8 cellular contexts compared by ENCODE assay signal in genomic region chr17:41813699-41814124, GRCh38. TPM values are rescaled to one million over a fixed set of nuclear protein-coding genes. Genes with fewer than 3 reads are reported as not detected.
DNase-seq lines count a peak whose midpoint lies in the region; ATAC-seq and TF ChIP-seq lines count a peak whose summit lies in the region.

No MANE protein-coding gene starts in this region.

- peaks cover 20% of the 10 kb centered on the region for H3K4me1 ChIP-seq in CD4-positive, alpha-beta memory T cell (ENCODE audit: insufficient read depth, low read length)
- H3K4me1 ChIP-seq in Panc1 (ENCODE audit: control insufficient read depth, insufficient read depth, low read length) (peaks cover 25% of the 10 kb centered on the region), fibroblast of lung (ENCODE audit: control insufficient read depth, extremely low read depth, insufficient read depth, low read length) (peaks cover 14% of the 10 kb centered on the region), ovary (ENCODE audit: insufficient read depth) (peaks cover 8% of the 10 kb centered on the region), esophagus squamous epithelium (peaks cover 22 to 53% (median 33%) of the 10 kb centered on the region in 3 donors)

- CTCF ChIA-PET in CD4-positive, alpha-beta memory T cell (lab: Charles Lee; ENCODE audit: partially characterized antibody), result no interaction called here
- CTCF ChIA-PET in Panc1 (lab: Charles Lee), result no interaction called here
- CTCF ChIA-PET in activated CD8-positive, alpha-beta memory T cell treated with anti-CD3 and anti-CD28 coated beads, Interleukin-2, amount 10 ng/mL, durations not matched to agents 7 days and 5 days (lab: Charles Lee), result interaction anchor here (1.7 kb wide), 1 partner anchor 12 kb away, joined by 6 read pairs; no protein-coding TSS in a partner anchor

- BruUV-seq in Panc1 (replicated peaks; lab: Mats Ljungman, UMichigan), result TSS peak; percentile 87

- H2AFZ ChIP-seq in fibroblast of lung (ENCODE audit: low read length), result no peak overlapping the region

- no peaks in the 10 kb centered on the region for H3K27me3 Mint-ChIP-seq in CD4-positive, alpha-beta memory T cell
- H3K27me3 Mint-ChIP-seq in activated CD8-positive, alpha-beta memory T cell treated with anti-CD3 and anti-CD28 coated beads, Interleukin-2, amount 10 ng/mL, durations not matched to agents 7 days and 5 days, result peaks cover 18% of the 10 kb centered on the region

- TF ChIP-seq POLR2A in ovary (IDR thresholded peaks at IDR 0.05) (no peak), esophagus squamous epithelium (IDR thresholded peaks at IDR 0.05) (no peak)

- peaks cover 14 to 28% (median 19%) of the 10 kb centered on the region in 4 donors for H3K4me1 Mint-ChIP-seq in CD4-positive, alpha-beta memory T cell
- H3K4me1 Mint-ChIP-seq in activated CD8-positive, alpha-beta memory T cell treated with anti-CD3 and anti-CD28 coated beads, Interleukin-2, amount 10 ng/mL, durations not matched to agents 7 days and 5 days, result peaks cover 18% of the 10 kb centered on the region

- TF ChIP-seq CTCF in Panc1 (IDR thresholded peaks at IDR 0.05), result no peak
- no peak for TF ChIP-seq CTCF in fibroblast of lung (conservative IDR thresholded peaks at IDR 0.05 in 1 of 2, IDR thresholded peaks at IDR 0.05 in 1 of 2; ENCODE audit: low read depth in 1 of 2, low read length in 2 of 2)
- TF ChIP-seq CTCF in ovary (IDR thresholded peaks at IDR 0.05), result no peak
- TF ChIP-seq CTCF in esophagus squamous epithelium (IDR thresholded peaks at IDR 0.05), result no peak

- intact Hi-C loops in CD4-positive, alpha-beta memory T cell (cut with micrococcal nuclease), result loop anchor here (5.0 kb wide), 1 partner anchor 119 kb away; the partner anchor contains the start of gene ODAD4
- intact Hi-C loops in Panc1 (cut with micrococcal nuclease; ENCODE audit: unreplicated experiment), result no loop called here
- intact Hi-C loops in ovary (cut with DNase I), result no loop called here
- intact Hi-C loops in esophagus squamous epithelium (cut with DNase I), result no loop called here

- H3K36me3 Mint-ChIP-seq in CD4-positive, alpha-beta memory T cell, result peaks cover 0 to 5% of the 10 kb centered on the region in 2 donors
- H3K36me3 Mint-ChIP-seq in activated CD8-positive, alpha-beta memory T cell treated with anti-CD3 and anti-CD28 coated beads, Interleukin-2, amount 10 ng/mL, durations not matched to agents 7 days and 5 days, result no peaks in the 10 kb centered on the region

- H3K4me3 Mint-ChIP-seq in CD4-positive, alpha-beta memory T cell, result peak overlapping the region in 5 of 8 donors; percentile 47 to 84 (median 66)
- H3K4me3 Mint-ChIP-seq in activated CD8-positive, alpha-beta memory T cell treated with anti-CD3 and anti-CD28 coated beads, Interleukin-2, amount 10 ng/mL, durations not matched to agents 7 days and 5 days, result no peak overlapping the region

- DNase-seq in CD4-positive, alpha-beta memory T cell, result no peak
- DNase-seq in Panc1 (ENCODE audit: low read depth, low spot score) (no peak), fibroblast of lung (ENCODE audit: low read depth in 2 of 2) (no peak), ovary (no peak), NCI-H69 (lab: John Stamatoyannopoulos, UW) (no peak), GDM1 (lab: John Stamatoyannopoulos, UW) (no peak), esophagus squamous epithelium (lab: John Stamatoyannopoulos, UW) (no peak)
- DNase-seq in activated CD8-positive, alpha-beta memory T cell treated with anti-CD3 and anti-CD28 coated beads, Interleukin-2, amount 10 ng/mL, durations not matched to agents 7 days and 5 days, result no peak

- peak overlapping the region; percentile 91 for H3K4me2 ChIP-seq in fibroblast of lung (ENCODE audit: extremely low read depth, insufficient read depth, low read length)

- no peak for TF ChIP-seq EP300 in ovary (IDR thresholded peaks at IDR 0.05)

- H3K9me3 Mint-ChIP-seq in CD4-positive, alpha-beta memory T cell, result no peaks in the 10 kb centered on the region
- H3K9me3 Mint-ChIP-seq in activated CD8-positive, alpha-beta memory T cell treated with anti-CD3 and anti-CD28 coated beads, Interleukin-2, amount 10 ng/mL, durations not matched to agents 7 days and 5 days (ENCODE audit: low read depth), result no peaks in the 10 kb centered on the region

- 36 to 48% (median 45%) methylated on average over 9 of the region's 9 CpGs for WGBS in ovary, 3 donors
- WGBS in esophagus squamous epithelium, 2 donors, result 69 to 72% methylated on average over 6 to 8 of the region's 9 CpGs

- no peak overlapping the region for H3K4me3 ChIP-seq in CD4-positive, alpha-beta memory T cell (ENCODE audit: low read length in 2 of 2)
- H3K4me3 ChIP-seq in Panc1 (ENCODE audit: low read depth in 2 of 2, low read length in 2 of 2) (peak overlapping the region; percentile 74 to 80), fibroblast of lung (replicated peaks in 1 of 4; ENCODE audit: control extremely low read depth in 1 of 4, insufficient read depth in 1 of 4, low read depth in 3 of 4, low read length in 4 of 4) (peak overlapping the region; percentile 89 to 99 (median 94)), ovary (peak overlapping the region; percentile 86), esophagus squamous epithelium (peak overlapping the region in 2 of 4 donors; percentile 72 to 85)

- no peaks in the 10 kb centered on the region for H3K9me3 ChIP-seq in CD4-positive, alpha-beta memory T cell (ENCODE audit: control insufficient read depth in 1 of 2, low read length in 2 of 2)
- H3K9me3 ChIP-seq in Panc1 (ENCODE audit: control insufficient read depth, insufficient read depth, low read depth, low read length), result no peaks in the 10 kb centered on the region
- no peaks in the 10 kb centered on the region for H3K9me3 ChIP-seq in fibroblast of lung (ENCODE audit: control insufficient read depth, insufficient read depth, low read depth, low read length)
- H3K9me3 ChIP-seq in ovary, result no peaks in the 10 kb centered on the region
- H3K9me3 ChIP-seq in esophagus squamous epithelium, result no peaks in the 10 kb centered on the region

- no peaks in the 10 kb centered on the region for H4K20me1 ChIP-seq in fibroblast of lung (ENCODE audit: control insufficient read depth, extremely low read depth, insufficient read depth, low read length)

- no peaks in the 10 kb centered on the region for H3K36me3 ChIP-seq in CD4-positive, alpha-beta memory T cell (ENCODE audit: insufficient read depth, low read length)
- H3K36me3 ChIP-seq in Panc1 (ENCODE audit: control insufficient read depth, insufficient read depth, low read length) (peaks cover 2% of the 10 kb centered on the region), fibroblast of lung (ENCODE audit: control insufficient read depth, insufficient read depth, low read length) (peaks cover 14% of the 10 kb centered on the region), ovary (no peaks in the 10 kb centered on the region), esophagus squamous epithelium (no peaks in the 10 kb centered on the region)

- H3K27ac Mint-ChIP-seq in CD4-positive, alpha-beta memory T cell, result peak overlapping the region in 1 of 7 donors; percentile 79
- H3K27ac Mint-ChIP-seq in activated CD8-positive, alpha-beta memory T cell treated with anti-CD3 and anti-CD28 coated beads, Interleukin-2, amount 10 ng/mL, durations not matched to agents 7 days and 5 days, result no peak overlapping the region

- H3K79me2 ChIP-seq in fibroblast of lung (ENCODE audit: control insufficient read depth, insufficient read depth, low read length), result peaks cover 47% of the 10 kb centered on the region

- no peak for ATAC-seq in Panc1
- no peak for ATAC-seq in activated CD8-positive, alpha-beta memory T cell treated with anti-CD3 and anti-CD28 coated beads, Interleukin-2, amount 10 ng/mL, durations not matched to agents 7 days and 5 days

- in situ Hi-C loops in Panc1 (cut with HindIII; ENCODE audit: low pct_unique_long_range_greater_than_20kb, low sequenced_read_pairs), result no loop called here

- POLR2A ChIA-PET in CD4-positive, alpha-beta memory T cell (lab: Charles Lee; ENCODE audit: partially characterized antibody), result interaction anchor here (3.8 kb wide), 1 partner anchor 50 kb away, joined by 25 read pairs; the partner anchor contains the start of gene KLHL11
- POLR2A ChIA-PET in Panc1 (lab: Charles Lee), result no interaction called here

- H3K27ac ChIP-seq in CD4-positive, alpha-beta memory T cell (ENCODE audit: low read depth, low read length), result no peak overlapping the region
- peak overlapping the region; percentile 99 for H3K27ac ChIP-seq in Panc1 (ENCODE audit: low read length)
- peak overlapping the region; percentile 77 for H3K27ac ChIP-seq in fibroblast of lung (ENCODE audit: insufficient read depth, low read length)
- peak overlapping the region; percentile 37 to 46 for H3K27ac ChIP-seq in ovary
- peak overlapping the region in 2 of 4 donors; percentile 73 to 78 for H3K27ac ChIP-seq in esophagus squamous epithelium

- H3K9ac ChIP-seq in fibroblast of lung (ENCODE audit: insufficient read depth, low read length), result peak overlapping the region; percentile 71

- H3K27me3 ChIP-seq in CD4-positive, alpha-beta memory T cell (ENCODE audit: insufficient read depth, low read length), result no peaks in the 10 kb centered on the region
- H3K27me3 ChIP-seq in Panc1 (ENCODE audit: control insufficient read depth, insufficient read depth, low read length) (no peaks in the 10 kb centered on the region), fibroblast of lung (ENCODE audit: control insufficient read depth, insufficient read depth, low read length) (no peaks in the 10 kb centered on the region), ovary (no peaks in the 10 kb centered on the region), esophagus squamous epithelium (peaks cover 0 to 25% (median 0%) of the 10 kb centered on the region in 4 donors)

RNA-seq across cellular contexts. Expression of gene FKBP10, which starts 0.9 kb away (rescaled TPM):
- total RNA-seq in CD4-positive, alpha-beta memory T cell, result not detected
- polyA plus RNA-seq in CD4-positive, alpha-beta memory T cell, result not detected
- total RNA-seq in Panc1 (2021; ENCODE audit: unreplicated experiment) (190 TPM), fibroblast of lung (182 and 211 TPM in 2 replicates), ovary (100 to 1,000 TPM in 2 of 7 donors, 10 to 100 TPM in 5; 37.1 to 106 (median 82.5) TPM), esophagus squamous epithelium (10 to 100 TPM in 2 of 4 donors, 1 to 10 TPM in 1, under 1 TPM in 1; 0.19 to 21.4 (median 8.4) TPM)
- 299 TPM for polyA plus RNA-seq in Panc1 (2012; ENCODE audit: insufficient read length)
- polyA plus RNA-seq in fibroblast of lung (242 and 262 TPM in 2 replicates), ovary (10 to 100 TPM; 76.2 to 80.0 TPM)
- 225 and 257 TPM in 2 replicates for polyA plus RNA-seq in fibroblast of lung (2012)
- polyA minus RNA-seq in fibroblast of lung (ENCODE audit: low replicate concordance), result 224 and 295 TPM in 2 replicates
- 1 to 10 TPM; 1.3 TPM for total RNA-seq in activated CD8-positive, alpha-beta memory T cell treated with anti-CD3 and anti-CD28 coated beads, Interleukin-2, amount 10 ng/mL, durations not matched to agents 7 days and 5 days

RNA-seq across cellular contexts. Expression of gene P3H4, which starts 2.0 kb away (rescaled TPM):
- total RNA-seq in CD4-positive, alpha-beta memory T cell, result 1 to 10 TPM; 5.9 to 6.8 TPM
- 1 to 10 TPM; 1.4 to 4.2 TPM for polyA plus RNA-seq in CD4-positive, alpha-beta memory T cell
- total RNA-seq in Panc1 (2021; ENCODE audit: unreplicated experiment) (58.9 TPM), fibroblast of lung (36.8 and 42.1 TPM in 2 replicates), ovary (10 to 100 TPM; 13.2 to 22.1 (median 16.3) TPM), esophagus squamous epithelium (1 to 10 TPM; 2.4 to 7.1 (median 3.7) TPM)
- polyA plus RNA-seq in Panc1 (2012; ENCODE audit: insufficient read length), result 110 TPM
- polyA plus RNA-seq in fibroblast of lung (29.1 and 37.0 TPM in 2 replicates), ovary (10 to 100 TPM in 1 of 2 donors, 1 to 10 TPM in 1; 7.7 to 10.6 TPM)
- polyA plus RNA-seq in fibroblast of lung (2012), result 30.8 and 43.3 TPM in 2 replicates
- 23.6 and 31.5 TPM in 2 replicates for polyA minus RNA-seq in fibroblast of lung (ENCODE audit: low replicate concordance)
- total RNA-seq in activated CD8-positive, alpha-beta memory T cell treated with anti-CD3 and anti-CD28 coated beads, Interleukin-2, amount 10 ng/mL, durations not matched to agents 7 days and 5 days, result 1 to 10 TPM; 2.1 to 3.0 TPM

RNA-seq across cellular contexts. Expression of gene NT5C3B, which starts 22.3 kb away (rescaled TPM):
- 10 to 100 TPM; 20.9 to 22.3 TPM for total RNA-seq in CD4-positive, alpha-beta memory T cell
- polyA plus RNA-seq in CD4-positive, alpha-beta memory T cell, result 10 to 100 TPM; 41.5 to 42.1 TPM
- total RNA-seq in Panc1 (2021; ENCODE audit: unreplicated experiment) (118 TPM), fibroblast of lung (61.9 and 88.1 TPM in 2 replicates), ovary (10 to 100 TPM; 34.5 to 65.4 (median 48.8) TPM), esophagus squamous epithelium (10 to 100 TPM; 23.8 to 45.4 (median 30.5) TPM)
- polyA plus RNA-seq in Panc1 (2012; ENCODE audit: insufficient read length), result 135 TPM
- polyA plus RNA-seq in fibroblast of lung (83.5 and 101 TPM in 2 replicates), ovary (100 to 1,000 TPM in 1 of 2 donors, 10 to 100 TPM in 1; 71.0 to 106 TPM)
- 58.5 and 81.4 TPM in 2 replicates for polyA plus RNA-seq in fibroblast of lung (2012)
- 22.6 and 33.2 TPM in 2 replicates for polyA minus RNA-seq in fibroblast of lung (ENCODE audit: low replicate concordance)
- total RNA-seq in activated CD8-positive, alpha-beta memory T cell treated with anti-CD3 and anti-CD28 coated beads, Interleukin-2, amount 10 ng/mL, durations not matched to agents 7 days and 5 days, result 10 to 100 TPM; 28.2 to 35.0 TPM

RNA-seq across cellular contexts. Expression of gene KLHL10, which starts 23.9 kb away (rescaled TPM):
- total RNA-seq in CD4-positive, alpha-beta memory T cell, result not detected
- polyA plus RNA-seq in CD4-positive, alpha-beta memory T cell, result not detected
- total RNA-seq in Panc1 (2021; ENCODE audit: unreplicated experiment) (not detected), fibroblast of lung (0.26 and 0.33 TPM in 2 replicates), ovary (under 1 TPM; 0.13 to 0.60 (median 0.23) TPM), esophagus squamous epithelium (under 1 TPM in 1 of 4 donors, not detected in 3; 0.57 TPM)
- polyA plus RNA-seq in Panc1 (2012; ENCODE audit: insufficient read length), result not detected
- polyA plus RNA-seq in fibroblast of lung (0.20 and 0.33 TPM in 2 replicates), ovary (under 1 TPM; 0.21 to 0.57 TPM)
- polyA plus RNA-seq in fibroblast of lung (2012), result not detected in 2 replicates
- 0.67 TPM in 1 of 2 replicates, not detected in the other for polyA minus RNA-seq in fibroblast of lung (ENCODE audit: low replicate concordance)
- not detected for total RNA-seq in activated CD8-positive, alpha-beta memory T cell treated with anti-CD3 and anti-CD28 coated beads, Interleukin-2, amount 10 ng/mL, durations not matched to agents 7 days and 5 days

RNA-seq across cellular contexts. Expression of gene JUP, which starts 27.2 kb away (rescaled TPM):
- total RNA-seq in CD4-positive, alpha-beta memory T cell, result under 1 TPM in 1 of 2 experiments, not detected in 1; 0.15 TPM
- under 1 TPM in 1 of 2 donors, not detected in 1; 0.69 TPM for polyA plus RNA-seq in CD4-positive, alpha-beta memory T cell
- total RNA-seq in Panc1 (2021; ENCODE audit: unreplicated experiment) (352 TPM), fibroblast of lung (6.4 and 13.2 TPM in 2 replicates), ovary (100 to 1,000 TPM in 1 of 7 donors, 10 to 100 TPM in 6; 30.3 to 153 (median 52.6) TPM), esophagus squamous epithelium (1,000 to 10,000 TPM in 2 of 4 donors, 100 to 1,000 TPM in 2; 709 to 2,355 (median 1,148) TPM)
- 528 TPM for polyA plus RNA-seq in Panc1 (2012; ENCODE audit: insufficient read length)
- polyA plus RNA-seq in fibroblast of lung (3.2 and 12.6 TPM in 2 replicates), ovary (10 to 100 TPM in 1 of 2 donors, 1 to 10 TPM in 1; 7.0 to 59.3 TPM)
- 11.4 and 32.0 TPM in 2 replicates for polyA plus RNA-seq in fibroblast of lung (2012)
- polyA minus RNA-seq in fibroblast of lung (ENCODE audit: low replicate concordance), result 27.7 and 74.6 TPM in 2 replicates
- total RNA-seq in activated CD8-positive, alpha-beta memory T cell treated with anti-CD3 and anti-CD28 coated beads, Interleukin-2, amount 10 ng/mL, durations not matched to agents 7 days and 5 days, result 1 to 10 TPM; 2.3 TPM

Comparison
In these comparisons a context has a peak if more than half of its experiments do, and no peak if none do; other contexts are left out.
1. H3K4me3 ChIP-seq: peak in Panc1 (2 of 2), fibroblast of lung (4 of 4) and ovary (single experiment); none in CD4-positive, alpha-beta memory T cell (0 of 2).